Comparison of ENCODE assay signal across 8 cellular contexts in the genomic region with DNA sequence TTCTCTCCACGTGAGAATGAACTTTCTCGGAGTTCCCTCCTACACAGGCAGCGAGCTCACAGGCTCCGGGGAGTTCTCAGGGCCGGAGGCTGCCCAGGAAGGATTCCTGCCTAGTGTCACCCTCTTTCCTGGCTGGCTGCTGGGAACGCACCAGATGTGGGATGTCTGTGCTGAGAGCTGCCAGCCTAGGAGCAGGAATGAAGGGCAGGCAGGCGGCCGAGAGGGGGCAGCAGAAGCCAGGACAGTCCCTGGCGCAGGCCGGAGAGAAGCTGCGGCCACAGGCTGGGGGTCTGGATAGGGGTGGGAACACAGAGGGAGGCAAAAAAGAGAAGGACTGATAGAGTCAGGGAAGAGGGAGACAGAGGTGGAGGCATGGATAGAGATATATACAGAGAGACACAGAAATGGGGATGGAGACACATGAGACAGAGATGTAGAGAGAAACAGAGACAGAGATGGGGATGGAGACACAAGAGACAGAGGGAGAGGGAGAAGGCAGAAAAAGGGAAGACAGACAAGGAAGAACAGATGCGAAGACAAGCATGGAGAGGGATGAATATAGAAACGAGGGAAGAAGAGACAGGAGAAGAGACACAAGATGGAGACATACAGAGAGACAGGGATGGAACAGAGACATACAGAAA. TPM values are rescaled to one million over a fixed set of nuclear protein-coding genes. Genes with fewer than 3 reads are reported as not detected.
DNase-seq lines count a peak whose midpoint lies in the region; ATAC-seq and TF ChIP-seq lines count a peak whose summit lies in the region.

No MANE protein-coding gene starts in this region.

- peaks cover 0 to 17% (median 0%) of the 10 kb centered on the region in 3 donors for H3K4me1 ChIP-seq in gastroesophageal sphincter

- H3K36me3 ChIP-seq in gastroesophageal sphincter, result no peaks in the 10 kb centered on the region

- peaks cover 23% of the 10 kb centered on the region for H3K27me3 ChIP-seq in gastroesophageal sphincter

- no peak overlapping the region for H3K27ac Mint-ChIP-seq in activated T-cell treated with anti-CD3 and anti-CD28 coated beads, Interleukin-2, amount 50 U/mL, for 72 hours

- H3K4me1 Mint-ChIP-seq in activated T-cell treated with anti-CD3 and anti-CD28 coated beads, Interleukin-2, amount 50 U/mL, for 72 hours (ENCODE audit: low read depth), result no peaks in the 10 kb centered on the region

- no peak overlapping the region for H3K27ac ChIP-seq in gastroesophageal sphincter

- peak; percentile 5 for DNase-seq in AG04449 (ENCODE audit: low read depth, low spot score)
- DNase-seq in NCI-H526 treated with DMSO at 0.1 percent for 48 hours (lab: John Stamatoyannopoulos, UW), result peak; percentile 34
- peak; percentile 50 to 52 for DNase-seq in activated T-cell treated with anti-CD3 and anti-CD28 coated beads, Interleukin-2, amount 50 U/mL, for 72 hours
- peak; percentile 71 for DNase-seq in occipital lobe (lab: John Stamatoyannopoulos, UW)
- DNase-seq in NCI-H1048 (lab: John Stamatoyannopoulos, UW), result no peak

- peak; percentile 46 to 55 for ATAC-seq in activated T-cell treated with anti-CD3 and anti-CD28 coated beads, Interleukin-2, amount 50 U/mL, for 72 hours (replicated peaks in 1 of 2)
- ATAC-seq in gastroesophageal sphincter, result peak; percentile 80
- ATAC-seq in GM21717 (IDR thresholded peaks at IDR 0.05; ENCODE audit: unreplicated experiment), result no peak

- CTCF ChIA-PET in AG04449 (lab: Yijun Ruan, JAX), result interaction anchor here (0.6 to 10.6 kb wide), 45 partner anchors 9 to 216 kb away, joined by 3 to 255 read pairs (median 5); a partner anchor contains a TSS

- no peaks in the 10 kb centered on the region for H3K9me3 ChIP-seq in gastroesophageal sphincter

- TF ChIP-seq CTCF in AG04449 (IDR thresholded peaks at IDR 0.05; ENCODE audit: insufficient read depth, low read length, missing control alignments), result peak; percentile 96
- TF ChIP-seq CTCF in GM12875 (IDR thresholded peaks at IDR 0.05; ENCODE audit: borderline replicate concordance, insufficient read depth, low read depth, low read length), result peak; percentile 81
- peak in 3 of 4 experiments; percentile 77 to 90 (median 88) for TF ChIP-seq CTCF in gastroesophageal sphincter (IDR thresholded peaks at IDR 0.05)

- H3K4me3 Mint-ChIP-seq in activated T-cell treated with anti-CD3 and anti-CD28 coated beads, Interleukin-2, amount 50 U/mL, for 72 hours, result no peak overlapping the region

- no peak for TF ChIP-seq POLR2A in gastroesophageal sphincter (IDR thresholded peaks at IDR 0.05)

- POLR2A ChIA-PET in AG04449 (lab: Yijun Ruan, JAX), result interaction anchor here (0.6 kb wide), 1 partner anchor 47 kb away, joined by 3 read pairs; no protein-coding TSS in a partner anchor

- peaks cover 35% of the 10 kb centered on the region for H3K27me3 Mint-ChIP-seq in activated T-cell treated with anti-CD3 and anti-CD28 coated beads, Interleukin-2, amount 50 U/mL, for 72 hours (ENCODE audit: low read depth)

- H3K9me3 Mint-ChIP-seq in activated T-cell treated with anti-CD3 and anti-CD28 coated beads, Interleukin-2, amount 50 U/mL, for 72 hours, result no peaks in the 10 kb centered on the region

- no peak for TF ChIP-seq EP300 in gastroesophageal sphincter (IDR thresholded peaks at IDR 0.05)

- H3K36me3 Mint-ChIP-seq in activated T-cell treated with anti-CD3 and anti-CD28 coated beads, Interleukin-2, amount 50 U/mL, for 72 hours (ENCODE audit: insufficient read depth in 2 of 2), result no peaks in the 10 kb centered on the region

- WGBS in gastroesophageal sphincter (ENCODE audit: low coverage in 1 of 2), 2 donors, result 17 to 19% methylated on average over 6 to 7 of the region's 13 CpGs

- H3K4me3 ChIP-seq in AG04449 (ENCODE audit: low read depth, low read length) (no peak overlapping the region), GM12875 (ENCODE audit: low read depth, low read length) (no peak overlapping the region), gastroesophageal sphincter (no peak overlapping the region)

RNA-seq across cellular contexts. Expression of a gene that starts 25.3 kb away (rescaled TPM):
- under 1 TPM in 1 of 2 donors, not detected in 1; 0.23 TPM for total RNA-seq in activated T-cell treated with anti-CD3 and anti-CD28 coated beads, Interleukin-2, amount 50 U/mL, for 72 hours
- total RNA-seq in gastroesophageal sphincter, result 1 to 10 TPM in 1 of 4 donors, under 1 TPM in 2, not detected in 1; 0.30 to 1.1 (median 0.31) TPM
- 37.6 TPM for total RNA-seq in occipital lobe

RNA-seq across cellular contexts. Expression of a gene that starts 41.4 kb away (rescaled TPM):
- not detected for total RNA-seq in activated T-cell treated with anti-CD3 and anti-CD28 coated beads, Interleukin-2, amount 50 U/mL, for 72 hours
- total RNA-seq in gastroesophageal sphincter (10 to 100 TPM in 1 of 4 donors, 1 to 10 TPM in 1, under 1 TPM in 2; 0.47 to 11.6 (median 1.6) TPM), occipital lobe (14.0 TPM)

Comparison
In these comparisons a context has a peak if more than half of its experiments do, and no peak if none do; other contexts are left out.
1. RNA of a gene that starts 25.3 kb away (total RNA-seq): 37.6 TPM in occipital lobe (single experiment); 0.30 to 1.1 TPM in gastroesophageal sphincter and 0.23 TPM in activated T-cell treated with anti-CD3 and anti-CD28 coated beads, Interleukin-2, amount 50 U/mL, for 72 hours; every median in the first group is over 10 times any median in the second.
2. Peak in every context shown above with its lines, with median percentiles within 50 percentile points of each other: CTCF ChIP-seq.